ENCODE assay signal across 8 cellular contexts in genomic region chr13:77329133-77330008, GRCh38. TPM values are rescaled to one million over a fixed set of nuclear protein-coding genes. Genes with fewer than 3 reads are reported as not detected.
DNase-seq lines count a peak whose midpoint lies in the region; ATAC-seq and TF ChIP-seq lines count a peak whose summit lies in the region.

No MANE protein-coding gene starts in this region.

- H3K4me3 ChIP-seq in choroid plexus epithelial cell (ENCODE audit: low read depth, low read length) = peak overlapping the region; percentile 86

- DNase-seq in Ammon's horn (ENCODE audit: low spot score) (peak; percentile 95), NCI-H460 (ENCODE audit: extremely low read depth, low read depth) (peak; percentile 89), choroid plexus epithelial cell (ENCODE audit: low read depth) (peak; percentile 97), kidney glomerular epithelial cell (lab: John Stamatoyannopoulos, UW) (peak; percentile 96)
- peak; percentile 79 for DNase-seq in activated CD4-positive, alpha-beta T cell treated with anti-CD3 and anti-CD28 coated beads for 1 hour
- DNase-seq in stimulated activated CD4-positive, alpha-beta T cell treated with anti-CD3 and anti-CD28 coated beads, Interleukin-15, amount 100 ng/mL, for 48 hours (ENCODE audit: low read depth in 2 of 2) = peak; percentile 84 to 87

- TF ChIP-seq POLR2A in GM19193 (IDR thresholded peaks at IDR 0.05; ENCODE audit: extremely low read depth, insufficient read depth, insufficient read length) = peak; percentile 72

- TF ChIP-seq CTCF in choroid plexus epithelial cell (conservative IDR thresholded peaks at IDR 0.05; ENCODE audit: low read depth, low read length) = no peak

- ATAC-seq in HG03432 (IDR thresholded peaks at IDR 0.05; ENCODE audit: unreplicated experiment) = peak; percentile 68

RNA-seq across cellular contexts. Expression of gene MYCBP2, which starts 2.5 kb away (rescaled TPM):
- 30.2 and 34.7 TPM in 2 replicates for total RNA-seq in NCI-H460 (2014; rRNA removed; shearing (Covaris generic))
- 28.4 and 42.1 TPM in 2 replicates for polyA plus RNA-seq in NCI-H460 (2014; cell fraction: nucleus; rRNA removed)

Comparison
In these comparisons a context has a peak if more than half of its experiments do, and no peak if none do; other contexts are left out.
1. Peak in every context shown above with its lines: DNase-seq, ATAC-seq and H3K4me3 ChIP-seq.